In genomic region chr5:79990598-79991507, GRCh38 we compare ENCODE assay signal across 8 cellular contexts. TPM values are rescaled to one million over a fixed set of nuclear protein-coding genes. Genes with fewer than 3 reads are reported as not detected.
DNase-seq lines count a peak whose midpoint lies in the region; ATAC-seq, FAIRE-seq and TF ChIP-seq lines count a peak whose summit lies in the region.

Gene MTX3 (minus strand): TSS chr5:79991262. CDS start chr5:79991238, 24 bp downstream.

- no TSS peak for BruUV-seq in OCI-LY7 (replicated peaks; lab: Mats Ljungman, UMichigan)

- peaks cover 2% of the 10 kb centered on the region for H3K27me3 ChIP-seq in mononuclear cell (ENCODE audit: insufficient read depth, low read length)

- no peaks in the 10 kb centered on the region for H4K20me1 ChIP-seq in OCI-LY7 (ENCODE audit: insufficient read depth, low read length)

- peak within 1 kb of the TSS; percentile 95 for H3K4me2 ChIP-seq in OCI-LY7 (ENCODE audit: low read length)

- FAIRE-seq in HTR-8/SVneo (lab: Jason Lieb, UNC) = peak; percentile 20

- H3K36me3 ChIP-seq in OCI-LY7 (ENCODE audit: insufficient read depth, low read length) = peaks cover 34% of the 10 kb centered on the region

- CTCF ChIA-PET in OCI-LY7 (lab: Charles Lee; ENCODE audit: unreplicated experiment) = interaction anchor here (0.5 kb wide), 1 partner anchor 458 kb away, joined by 3 read pairs; no protein-coding TSS in a partner anchor

- peak; percentile 72 for ATAC-seq in GM21360 (IDR thresholded peaks at IDR 0.05; ENCODE audit: unreplicated experiment)

- H3K4me1 ChIP-seq in OCI-LY7 (ENCODE audit: insufficient read depth, low read length, poor library complexity, severe bottlenecking) (peaks cover 41% of the 10 kb centered on the region), mononuclear cell (ENCODE audit: insufficient read depth, low read length) (peaks cover 12% of the 10 kb centered on the region)

- DNase-seq in CMK (ENCODE audit: low read depth) = peak; percentile 68
- peak; percentile 76 for DNase-seq in HTR-8/SVneo (ENCODE audit: insufficient read length, low spot score)
- DNase-seq in OCI-LY7 (ENCODE audit: low spot score) = peak; percentile 93
- peak; percentile 86 for DNase-seq in activated T-cell treated with anti-CD3 and anti-CD28 coated beads for 24 hours (ENCODE audit: low read depth)
- DNase-seq in epithelial cell of esophagus (ENCODE audit: low read depth) = peak; percentile 81
- DNase-seq in stimulated activated CD8-positive, alpha-beta memory T cell treated with anti-CD3 and anti-CD28 coated beads, Interleukin-2, amount 100 ng/mL, for 48 hours (ENCODE audit: low read depth in 2 of 2) = peak; percentile 84 to 86

- TF ChIP-seq CTCF in OCI-LY7 (conservative IDR thresholded peaks at IDR 0.05; ENCODE audit: low read length) (no peak; the same call in 1 of the 2 replicates), epithelial cell of esophagus (IDR thresholded peaks at IDR 0.05; ENCODE audit: insufficient read depth, low read depth, low read length, missing control alignments) (no peak)

- peak within 1 kb of the TSS; percentile 58; the same call in 1 of the 2 replicates for H2AFZ ChIP-seq in OCI-LY7 (ENCODE audit: low read length)

- intact Hi-C loops in OCI-LY7 (cut with micrococcal nuclease; ENCODE audit: unreplicated experiment) = loop anchor here (5.0 kb wide), 1 partner anchor 64 kb away; no protein-coding TSS in a partner anchor

- no peaks in the 10 kb centered on the region for H3K9me2 ChIP-seq in OCI-LY7 (ENCODE audit: insufficient read depth, low read length)

- POLR2A ChIA-PET in OCI-LY7 (lab: Charles Lee) = interaction anchor here (0.5 to 3.3 kb wide), 18 partner anchors 10 to 476 kb away, joined by 3 to 62 read pairs (median 3); no protein-coding TSS in a partner anchor

- H3K79me2 ChIP-seq in OCI-LY7 (ENCODE audit: insufficient read depth, low read depth, low read length) = peaks cover 41% of the 10 kb centered on the region

- H3K27ac ChIP-seq in OCI-LY7 (ENCODE audit: low read depth, low read length, poor library complexity, severe bottlenecking) = peak within 1 kb of the TSS; percentile 85

- H3K9me3 ChIP-seq in OCI-LY7 (ENCODE audit: low read length) (no peaks in the 10 kb centered on the region), mononuclear cell (ENCODE audit: low read depth, low read length) (no peaks in the 10 kb centered on the region)

- H3K4me3 ChIP-seq in OCI-LY7 (ENCODE audit: low read depth, low read length, poor library complexity, severe bottlenecking) = peak within 1 kb of the TSS; percentile 80
- peak within 1 kb of the TSS; percentile 90 for H3K4me3 ChIP-seq in epithelial cell of esophagus (ENCODE audit: low read length)
- peak within 1 kb of the TSS; percentile 68 for H3K4me3 ChIP-seq in mononuclear cell (ENCODE audit: low read length)

RNA-seq across cellular contexts. Expression of gene MTX3, which starts in this region (rescaled TPM):
- 19.2 and 26.0 TPM in 2 replicates for total RNA-seq in OCI-LY7 (2014; rRNA removed; shearing (Covaris generic))
- 53.6 and 67.3 TPM in 2 replicates for total RNA-seq in OCI-LY7 (2022)
- total RNA-seq in mononuclear cell = 36.4 TPM

Comparison
In these comparisons a context has a peak if more than half of its experiments do, and no peak if none do; other contexts are left out.
1. Peak in every context shown above with its lines: DNase-seq, ATAC-seq, H3K4me3 ChIP-seq and H3K27ac ChIP-seq.